25 cellular contexts compared by ENCODE assay signal in genomic region chr10:12615296-12616220, GRCh38.
"Had no signal": no experiment of that assay in that cellular context is flagged by ENCODE, and none has a peak within 500 bp of the region (broad histone marks: within the 10 kb centered on the region; RNA-seq: fewer than 3 reads in every experiment).

No MANE protein-coding gene starts in this region.

- H3K9me3 Mint-ChIP-seq: memory B cell; mesothelial cell of epicardium; natural killer cell treated with Interleukin-12 subunit alpha and Interleukin-12 subunit beta and Interleukin-15 and Interleukin-18, amount 100 ng/mL, for 72 hours; stimulated activated memory B cell treated with anti-CD40 and anti-IgM and Interleukin-4, amounts not matched to agents 10 μg/mL and 1 μg/mL and 100 μg/mL, for 72 hours; stimulated activated naive CD8-positive, alpha-beta T cell treated with anti-CD3 and anti-CD28 coated beads, Interleukin-15, Interleukin-2, amounts not matched to agents 100 ng/mL and 50 ng/mL, for 24 hours had no signal

- DNase-seq: cortex of kidney; dorsolateral prefrontal cortex; effector CD8-positive, alpha-beta T cell; glutamatergic neuron; kidney; left cardiac atrium; left ventricle myocardium inferior; lower lobe of right lung; occipital lobe; psoas muscle; retina; spleen; stimulated activated CD4-positive, alpha-beta T cell treated with anti-CD3 and anti-CD28 coated beads, Interleukin-15, amount 100 ng/mL, for 24 hours; stimulated activated CD4-positive, alpha-beta T cell treated with anti-CD3 and anti-CD28 coated beads, Interleukin-1b, Interleukin-23, amount 100 ng/mL, for 48 hours; stimulated activated CD4-positive, alpha-beta T cell treated with anti-CD3 and anti-CD28 coated beads, Interleukin-4, amount 100 ng/mL, for 24 hours had no signal

- ATAC-seq: left cardiac atrium; lower lobe of right lung; natural killer cell treated with Interleukin-12 subunit alpha and Interleukin-12 subunit beta and Interleukin-15 and Interleukin-18, amount 100 ng/mL, for 72 hours; psoas muscle; sciatic nerve; stimulated activated memory B cell treated with anti-CD40 and anti-IgM and Interleukin-4, amounts not matched to agents 10 μg/mL and 1 μg/mL and 100 μg/mL, for 72 hours had no signal

- H3K4me3 ChIP-seq: dorsolateral prefrontal cortex, esophagus muscularis mucosa, gastroesophageal sphincter, left ventricle myocardium inferior, lower lobe of right lung, psoas muscle, spleen, tibial nerve had no signal

- H3K9me3 ChIP-seq: esophagus muscularis mucosa, gastroesophageal sphincter, left ventricle myocardium inferior, lower lobe of right lung, psoas muscle, spleen, tibial nerve had no signal

- H3K9ac ChIP-seq: parathyroid adenoma had no signal

- H3K79me2 ChIP-seq: parathyroid adenoma had no signal

- H3K27me3 ChIP-seq: dorsolateral prefrontal cortex, esophagus muscularis mucosa, gastroesophageal sphincter, spleen, tibial nerve had no signal

- H3K27ac Mint-ChIP-seq: memory B cell; mesothelial cell of epicardium; natural killer cell treated with Interleukin-12 subunit alpha and Interleukin-12 subunit beta and Interleukin-15 and Interleukin-18, amount 100 ng/mL, for 72 hours; stimulated activated naive CD8-positive, alpha-beta T cell treated with anti-CD3 and anti-CD28 coated beads, Interleukin-15, Interleukin-2, amounts not matched to agents 100 ng/mL and 50 ng/mL, for 24 hours had no signal

- H3K27ac ChIP-seq: dorsolateral prefrontal cortex, esophagus muscularis mucosa, gastroesophageal sphincter, left ventricle myocardium inferior, lower lobe of right lung, parathyroid adenoma, psoas muscle, tibial nerve had no signal

- FAIRE-seq: kidney had no signal

- H2AFZ ChIP-seq: parathyroid adenoma had no signal

- H3K36me3 ChIP-seq: esophagus muscularis mucosa, gastroesophageal sphincter, left ventricle myocardium inferior, lower lobe of right lung, spleen, tibial nerve had no signal

- H3K36me3 Mint-ChIP-seq: mesothelial cell of epicardium; natural killer cell treated with Interleukin-12 subunit alpha and Interleukin-12 subunit beta and Interleukin-15 and Interleukin-18, amount 100 ng/mL, for 72 hours; stimulated activated memory B cell treated with anti-CD40 and anti-IgM and Interleukin-4, amounts not matched to agents 10 μg/mL and 1 μg/mL and 100 μg/mL, for 72 hours had no signal

- H3K4me1 ChIP-seq: esophagus muscularis mucosa, gastroesophageal sphincter, left ventricle myocardium inferior, lower lobe of right lung, parathyroid adenoma, psoas muscle, tibial nerve had no signal
